ENCODE assay signal across 1 cellular context in genomic region chr7:1473864-1474512, GRCh38.
A peak's percentile ranks its signal among the peaks of the same experiment; 100 is the strongest.
TF ChIP-seq lines count a peak whose summit lies in the region.

No MANE protein-coding gene starts in this region.

TF ChIP-seq in HepG2, 621 proteins besides CTCF, POLR2A, EP300 and RAD21 (continued from another document and continues in another):
- no peak for TF ChIP-seq TRIM22 (IDR thresholded peaks at IDR 0.05)
- no peak for TF ChIP-seq ZNF253 (CRISPR knock-in tag; IDR thresholded peaks at IDR 0.05; ENCODE audit: borderline replicate concordance)
- TF ChIP-seq RARA (CRISPR knock-in tag; IDR thresholded peaks at IDR 0.05): no peak
- TF ChIP-seq YEATS2 (CRISPR knock-in tag; IDR thresholded peaks at IDR 0.05; ENCODE audit: borderline replicate concordance): peak; percentile 51; the same call in 1 of the 2 replicates
- no peak for TF ChIP-seq ZNF672 (CRISPR knock-in tag; IDR thresholded peaks at IDR 0.05)
- no peak for TF ChIP-seq ZNF24 (IDR thresholded peaks at IDR 0.05)
- TF ChIP-seq CBX5 (CRISPR knock-in tag; IDR thresholded peaks at IDR 0.05; ENCODE audit: borderline replicate concordance): peak; percentile 66; the same call in 1 of the 2 replicates
- TF ChIP-seq ZSCAN20 (CRISPR knock-in tag; IDR thresholded peaks at IDR 0.05; ENCODE audit: borderline replicate concordance): no peak
- no peak for TF ChIP-seq ZNF552 (CRISPR knock-in tag; IDR thresholded peaks at IDR 0.05; ENCODE audit: borderline replicate concordance)
- TF ChIP-seq ZNF678 (CRISPR knock-in tag; IDR thresholded peaks at IDR 0.05): no peak
- no peak for TF ChIP-seq ZNF484 (CRISPR knock-in tag; IDR thresholded peaks at IDR 0.05; ENCODE audit: borderline replicate concordance, low read depth)
- TF ChIP-seq, protein P1, sequence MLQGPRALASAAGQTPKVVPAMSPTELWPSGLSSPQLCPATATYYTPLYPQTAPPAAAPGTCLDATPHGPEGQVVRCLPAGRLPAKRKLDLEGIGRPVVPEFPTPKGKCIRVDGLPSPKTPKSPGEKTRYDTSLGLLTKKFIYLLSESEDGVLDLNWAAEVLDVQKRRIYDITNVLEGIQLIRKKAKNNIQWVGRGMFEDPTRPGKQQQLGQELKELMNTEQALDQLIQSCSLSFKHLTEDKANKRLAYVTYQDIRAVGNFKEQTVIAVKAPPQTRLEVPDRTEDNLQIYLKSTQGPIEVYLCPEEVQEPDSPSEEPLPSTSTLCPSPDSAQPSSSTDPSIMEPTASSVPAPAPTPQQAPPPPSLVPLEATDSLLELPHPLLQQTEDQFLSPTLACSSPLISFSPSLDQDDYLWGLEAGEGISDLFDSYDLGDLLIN (CRISPR knock-in tag; IDR thresholded peaks at IDR 0.05; ENCODE audit: borderline replicate concordance): no peak; the same call in 1 of the 2 replicates
- no peak for TF ChIP-seq SKI (IDR thresholded peaks at IDR 0.05; ENCODE audit: partially characterized antibody)
- TF ChIP-seq ZNF337 (CRISPR knock-in tag; IDR thresholded peaks at IDR 0.05; ENCODE audit: borderline replicate concordance, low read depth): no peak
- TF ChIP-seq, protein P2, sequence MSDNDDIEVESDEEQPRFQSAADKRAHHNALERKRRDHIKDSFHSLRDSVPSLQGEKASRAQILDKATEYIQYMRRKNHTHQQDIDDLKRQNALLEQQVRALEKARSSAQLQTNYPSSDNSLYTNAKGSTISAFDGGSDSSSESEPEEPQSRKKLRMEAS (IDR thresholded peaks at IDR 0.05): peak; percentile 91
- TF ChIP-seq ZNF501 (CRISPR knock-in tag; IDR thresholded peaks at IDR 0.05): peak; percentile 47; the same call in 1 of the 2 replicates
- TF ChIP-seq ATF7-NPFF (CRISPR knock-in tag; IDR thresholded peaks at IDR 0.05; ENCODE audit: low read depth): peak; percentile 40; the same call in 1 of the 2 replicates
- TF ChIP-seq ZNF749 (CRISPR knock-in tag; IDR thresholded peaks at IDR 0.05; ENCODE audit: borderline replicate concordance): no peak
- no peak for TF ChIP-seq RBM22 (optimal IDR thresholded peaks at IDR 0.05; ENCODE audit: low read length)
- TF ChIP-seq KLF11 (CRISPR knock-in tag; IDR thresholded peaks at IDR 0.05): no peak
- no peak for TF ChIP-seq POLR2G (IDR thresholded peaks at IDR 0.05; ENCODE audit: low read depth, low read length)
- TF ChIP-seq, protein P3, sequence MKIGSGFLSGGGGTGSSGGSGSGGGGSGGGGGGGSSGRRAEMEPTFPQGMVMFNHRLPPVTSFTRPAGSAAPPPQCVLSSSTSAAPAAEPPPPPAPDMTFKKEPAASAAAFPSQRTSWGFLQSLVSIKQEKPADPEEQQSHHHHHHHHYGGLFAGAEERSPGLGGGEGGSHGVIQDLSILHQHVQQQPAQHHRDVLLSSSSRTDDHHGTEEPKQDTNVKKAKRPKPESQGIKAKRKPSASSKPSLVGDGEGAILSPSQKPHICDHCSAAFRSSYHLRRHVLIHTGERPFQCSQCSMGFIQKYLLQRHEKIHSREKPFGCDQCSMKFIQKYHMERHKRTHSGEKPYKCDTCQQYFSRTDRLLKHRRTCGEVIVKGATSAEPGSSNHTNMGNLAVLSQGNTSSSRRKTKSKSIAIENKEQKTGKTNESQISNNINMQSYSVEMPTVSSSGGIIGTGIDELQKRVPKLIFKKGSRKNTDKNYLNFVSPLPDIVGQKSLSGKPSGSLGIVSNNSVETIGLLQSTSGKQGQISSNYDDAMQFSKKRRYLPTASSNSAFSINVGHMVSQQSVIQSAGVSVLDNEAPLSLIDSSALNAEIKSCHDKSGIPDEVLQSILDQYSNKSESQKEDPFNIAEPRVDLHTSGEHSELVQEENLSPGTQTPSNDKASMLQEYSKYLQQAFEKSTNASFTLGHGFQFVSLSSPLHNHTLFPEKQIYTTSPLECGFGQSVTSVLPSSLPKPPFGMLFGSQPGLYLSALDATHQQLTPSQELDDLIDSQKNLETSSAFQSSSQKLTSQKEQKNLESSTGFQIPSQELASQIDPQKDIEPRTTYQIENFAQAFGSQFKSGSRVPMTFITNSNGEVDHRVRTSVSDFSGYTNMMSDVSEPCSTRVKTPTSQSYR (CRISPR knock-in tag; IDR thresholded peaks at IDR 0.05; ENCODE audit: borderline replicate concordance): no peak
- TF ChIP-seq, protein P4, sequence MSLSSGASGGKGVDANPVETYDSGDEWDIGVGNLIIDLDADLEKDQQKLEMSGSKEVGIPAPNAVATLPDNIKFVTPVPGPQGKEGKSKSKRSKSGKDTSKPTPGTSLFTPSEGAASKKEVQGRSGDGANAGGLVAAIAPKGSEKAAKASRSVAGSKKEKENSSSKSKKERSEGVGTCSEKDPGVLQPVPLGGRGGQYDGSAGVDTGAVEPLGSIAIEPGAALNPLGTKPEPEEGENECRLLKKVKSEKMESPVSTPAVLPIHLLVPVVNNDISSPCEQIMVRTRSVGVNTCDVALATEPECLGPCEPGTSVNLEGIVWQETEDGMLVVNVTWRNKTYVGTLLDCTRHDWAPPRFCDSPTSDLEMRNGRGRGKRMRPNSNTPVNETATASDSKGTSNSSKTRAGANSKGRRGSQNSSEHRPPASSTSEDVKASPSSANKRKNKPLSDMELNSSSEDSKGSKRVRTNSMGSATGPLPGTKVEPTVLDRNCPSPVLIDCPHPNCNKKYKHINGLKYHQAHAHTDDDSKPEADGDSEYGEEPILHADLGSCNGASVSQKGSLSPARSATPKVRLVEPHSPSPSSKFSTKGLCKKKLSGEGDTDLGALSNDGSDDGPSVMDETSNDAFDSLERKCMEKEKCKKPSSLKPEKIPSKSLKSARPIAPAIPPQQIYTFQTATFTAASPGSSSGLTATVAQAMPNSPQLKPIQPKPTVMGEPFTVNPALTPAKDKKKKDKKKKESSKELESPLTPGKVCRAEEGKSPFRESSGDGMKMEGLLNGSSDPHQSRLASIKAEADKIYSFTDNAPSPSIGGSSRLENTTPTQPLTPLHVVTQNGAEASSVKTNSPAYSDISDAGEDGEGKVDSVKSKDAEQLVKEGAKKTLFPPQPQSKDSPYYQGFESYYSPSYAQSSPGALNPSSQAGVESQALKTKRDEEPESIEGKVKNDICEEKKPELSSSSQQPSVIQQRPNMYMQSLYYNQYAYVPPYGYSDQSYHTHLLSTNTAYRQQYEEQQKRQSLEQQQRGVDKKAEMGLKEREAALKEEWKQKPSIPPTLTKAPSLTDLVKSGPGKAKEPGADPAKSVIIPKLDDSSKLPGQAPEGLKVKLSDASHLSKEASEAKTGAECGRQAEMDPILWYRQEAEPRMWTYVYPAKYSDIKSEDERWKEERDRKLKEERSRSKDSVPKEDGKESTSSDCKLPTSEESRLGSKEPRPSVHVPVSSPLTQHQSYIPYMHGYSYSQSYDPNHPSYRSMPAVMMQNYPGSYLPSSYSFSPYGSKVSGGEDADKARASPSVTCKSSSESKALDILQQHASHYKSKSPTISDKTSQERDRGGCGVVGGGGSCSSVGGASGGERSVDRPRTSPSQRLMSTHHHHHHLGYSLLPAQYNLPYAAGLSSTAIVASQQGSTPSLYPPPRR (CRISPR knock-in tag; IDR thresholded peaks at IDR 0.05; ENCODE audit: borderline replicate concordance): no peak
- TF ChIP-seq ZNF282 (IDR thresholded peaks at IDR 0.05; ENCODE audit: partially characterized antibody): no peak
- TF ChIP-seq ZZZ3 (CRISPR knock-in tag; IDR thresholded peaks at IDR 0.05; ENCODE audit: borderline replicate concordance): no peak
- TF ChIP-seq CC2D1A (CRISPR knock-in tag; IDR thresholded peaks at IDR 0.05): no peak
- TF ChIP-seq, protein P5, sequence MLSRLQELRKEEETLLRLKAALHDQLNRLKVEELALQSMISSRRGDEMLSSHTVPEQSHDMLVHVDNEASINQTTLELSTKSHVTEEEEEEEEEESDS (CRISPR knock-in tag; IDR thresholded peaks at IDR 0.05; ENCODE audit: borderline replicate concordance): no peak
- no peak for TF ChIP-seq STAT6 (CRISPR knock-in tag; IDR thresholded peaks at IDR 0.05; ENCODE audit: borderline replicate concordance)
- TF ChIP-seq KDM6A (CRISPR knock-in tag; IDR thresholded peaks at IDR 0.05; ENCODE audit: low read depth): no peak
- no peak for TF ChIP-seq ZNF496 (CRISPR knock-in tag; IDR thresholded peaks at IDR 0.05; ENCODE audit: insufficient replicate concordance)
- TF ChIP-seq, protein P6, sequence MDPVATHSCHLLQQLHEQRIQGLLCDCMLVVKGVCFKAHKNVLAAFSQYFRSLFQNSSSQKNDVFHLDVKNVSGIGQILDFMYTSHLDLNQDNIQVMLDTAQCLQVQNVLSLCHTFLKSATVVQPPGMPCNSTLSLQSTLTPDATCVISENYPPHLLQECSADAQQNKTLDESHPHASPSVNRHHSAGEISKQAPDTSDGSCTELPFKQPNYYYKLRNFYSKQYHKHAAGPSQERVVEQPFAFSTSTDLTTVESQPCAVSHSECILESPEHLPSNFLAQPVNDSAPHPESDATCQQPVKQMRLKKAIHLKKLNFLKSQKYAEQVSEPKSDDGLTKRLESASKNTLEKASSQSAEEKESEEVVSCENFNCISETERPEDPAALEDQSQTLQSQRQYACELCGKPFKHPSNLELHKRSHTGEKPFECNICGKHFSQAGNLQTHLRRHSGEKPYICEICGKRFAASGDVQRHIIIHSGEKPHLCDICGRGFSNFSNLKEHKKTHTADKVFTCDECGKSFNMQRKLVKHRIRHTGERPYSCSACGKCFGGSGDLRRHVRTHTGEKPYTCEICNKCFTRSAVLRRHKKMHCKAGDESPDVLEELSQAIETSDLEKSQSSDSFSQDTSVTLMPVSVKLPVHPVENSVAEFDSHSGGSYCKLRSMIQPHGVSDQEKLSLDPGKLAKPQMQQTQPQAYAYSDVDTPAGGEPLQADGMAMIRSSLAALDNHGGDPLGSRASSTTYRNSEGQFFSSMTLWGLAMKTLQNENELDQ (CRISPR knock-in tag; IDR thresholded peaks at IDR 0.05; ENCODE audit: borderline replicate concordance): no peak
- TF ChIP-seq ZNF317 (CRISPR knock-in tag; IDR thresholded peaks at IDR 0.05): no peak
- no peak for TF ChIP-seq MIER3 (CRISPR knock-in tag; IDR thresholded peaks at IDR 0.05; ENCODE audit: borderline replicate concordance)
- no peak for TF ChIP-seq PHB2 (IDR thresholded peaks at IDR 0.05; ENCODE audit: partially characterized antibody)
- TF ChIP-seq SATB2 (CRISPR knock-in tag; IDR thresholded peaks at IDR 0.05): no peak
- no peak for TF ChIP-seq ZNF121 (CRISPR knock-in tag; IDR thresholded peaks at IDR 0.05)
- TF ChIP-seq REST (IDR thresholded peaks at IDR 0.05; ENCODE audit: borderline replicate concordance in 1 of 2, low read depth in 1 of 2, low read length in 2 of 2): no peak
- TF ChIP-seq ZNF598 (CRISPR knock-in tag; IDR thresholded peaks at IDR 0.05; ENCODE audit: borderline replicate concordance): no peak
- TF ChIP-seq, protein P7, sequence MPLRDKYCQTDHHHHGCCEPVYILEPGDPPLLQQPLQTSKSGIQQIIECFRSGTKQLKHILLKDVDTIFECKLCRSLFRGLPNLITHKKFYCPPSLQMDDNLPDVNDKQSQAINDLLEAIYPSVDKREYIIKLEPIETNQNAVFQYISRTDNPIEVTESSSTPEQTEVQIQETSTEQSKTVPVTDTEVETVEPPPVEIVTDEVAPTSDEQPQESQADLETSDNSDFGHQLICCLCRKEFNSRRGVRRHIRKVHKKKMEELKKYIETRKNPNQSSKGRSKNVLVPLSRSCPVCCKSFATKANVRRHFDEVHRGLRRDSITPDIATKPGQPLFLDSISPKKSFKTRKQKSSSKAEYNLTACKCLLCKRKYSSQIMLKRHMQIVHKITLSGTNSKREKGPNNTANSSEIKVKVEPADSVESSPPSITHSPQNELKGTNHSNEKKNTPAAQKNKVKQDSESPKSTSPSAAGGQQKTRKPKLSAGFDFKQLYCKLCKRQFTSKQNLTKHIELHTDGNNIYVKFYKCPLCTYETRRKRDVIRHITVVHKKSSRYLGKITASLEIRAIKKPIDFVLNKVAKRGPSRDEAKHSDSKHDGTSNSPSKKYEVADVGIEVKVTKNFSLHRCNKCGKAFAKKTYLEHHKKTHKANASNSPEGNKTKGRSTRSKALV (CRISPR knock-in tag; IDR thresholded peaks at IDR 0.05): no peak
